Comparison of ENCODE assay signal across 1 cellular context in genomic region chr3:37229291-37229690, GRCh38.
TF ChIP-seq lines count a peak whose summit lies in the region.

No MANE protein-coding gene starts in this region.

TF ChIP-seq in HepG2, 621 proteins besides CTCF, POLR2A, EP300 and RAD21:
- TF ChIP-seq ZNF264 (CRISPR knock-in tag; IDR thresholded peaks at IDR 0.05): peak; percentile 13; the same call in 1 of the 2 replicates
- TF ChIP-seq ZNF501 (CRISPR knock-in tag; IDR thresholded peaks at IDR 0.05): 0 out of 2 replicates have a peak, but pooled peaks have one; percentile 26
- TF ChIP-seq NCOA5 (CRISPR knock-in tag; IDR thresholded peaks at IDR 0.05): no peak
